10 cellular contexts compared by ENCODE assay signal in genomic region chr6:163983601-163984445, GRCh38.
DNase-seq lines count a peak whose midpoint lies in the region; ATAC-seq and TF ChIP-seq lines count a peak whose summit lies in the region.
"Had no signal": no experiment of that assay in that cellular context is flagged by ENCODE, and none has a peak within 500 bp of the region (broad histone marks: within the 10 kb centered on the region; RNA-seq: fewer than 3 reads in every experiment).

No MANE protein-coding gene starts in this region.

- H3K9me3 Mint-ChIP-seq in brain (peaks cover 5 to 19% (median 9%) of the 10 kb centered on the region in 5 experiments), natural killer cell (no peaks in the 10 kb centered on the region)
- H3K9me3 Mint-ChIP-seq in activated CD4-positive, alpha-beta memory T cell treated with anti-CD3 and anti-CD28 coated beads for 36 hours = peaks cover 2% of the 10 kb centered on the region

- DNase-seq in natural killer cell (no peak), GOT3 (lab: John Stamatoyannopoulos, UW) (no peak)
- DNase-seq in activated CD4-positive, alpha-beta memory T cell treated with anti-CD3 and anti-CD28 coated beads for 36 hours = no peak
- DNase-seq in stimulated activated CD4-positive, alpha-beta T cell treated with anti-CD3 and anti-CD28 coated beads, Interleukin-2, amount 100 ng/mL, for 48 hours = no peak
- DNase-seq: kidney glomerular epithelial cell, NCI-H2081 had no signal

- peaks cover 3% of the 10 kb centered on the region for H3K27me3 Mint-ChIP-seq in brain
- peaks cover 0 to 8% of the 10 kb centered on the region in 2 donors for H3K27me3 Mint-ChIP-seq in natural killer cell (ENCODE audit: low read depth in 2 of 2)
- H3K27me3 Mint-ChIP-seq in activated CD4-positive, alpha-beta memory T cell treated with anti-CD3 and anti-CD28 coated beads for 36 hours = peaks cover 2% of the 10 kb centered on the region

- H3K27ac Mint-ChIP-seq in brain = peak overlapping the region; percentile 73 to 98 (median 92)
- peak overlapping the region in 1 of 2 donors; percentile 48 for H3K27ac Mint-ChIP-seq in natural killer cell
- no peak overlapping the region for H3K27ac Mint-ChIP-seq in activated CD4-positive, alpha-beta memory T cell treated with anti-CD3 and anti-CD28 coated beads for 36 hours

- H3K4me3 Mint-ChIP-seq in brain (peak overlapping the region; percentile 27 to 83 (median 64)), natural killer cell (peak overlapping the region; percentile 65)
- no peak overlapping the region for H3K4me3 Mint-ChIP-seq in activated CD4-positive, alpha-beta memory T cell treated with anti-CD3 and anti-CD28 coated beads for 36 hours

- TF ChIP-seq CTCF in brain (conservative IDR thresholded peaks at IDR 0.05) (no peak), natural killer cell (IDR thresholded peaks at IDR 0.05) (no peak)

- POLR2A ChIA-PET in activated CD4-positive, alpha-beta memory T cell treated with anti-CD3 and anti-CD28 coated beads for 36 hours (lab: Charles Lee) = no interaction called here

- CTCF ChIA-PET in activated CD4-positive, alpha-beta memory T cell treated with anti-CD3 and anti-CD28 coated beads for 36 hours (lab: Charles Lee) = no interaction called here

- H3K4me1 Mint-ChIP-seq in brain (peaks cover 54% of the 10 kb centered on the region), natural killer cell (peaks cover 23 to 28% of the 10 kb centered on the region in 2 donors)
- peaks cover 6% of the 10 kb centered on the region for H3K4me1 Mint-ChIP-seq in activated CD4-positive, alpha-beta memory T cell treated with anti-CD3 and anti-CD28 coated beads for 36 hours (ENCODE audit: low read depth)

- intact Hi-C loops in natural killer cell (cut with micrococcal nuclease) = loop anchor here (10.0 kb wide), 1 partner anchor 121 kb away; no protein-coding TSS in a partner anchor
- intact Hi-C loops in activated CD4-positive, alpha-beta memory T cell treated with anti-CD3 and anti-CD28 coated beads for 36 hours (cut with micrococcal nuclease) = no loop called here

- H3K36me3 Mint-ChIP-seq in brain (peaks cover 8% of the 10 kb centered on the region), natural killer cell (no peaks in the 10 kb centered on the region)
- no peaks in the 10 kb centered on the region for H3K36me3 Mint-ChIP-seq in activated CD4-positive, alpha-beta memory T cell treated with anti-CD3 and anti-CD28 coated beads for 36 hours

- ATAC-seq in GM18519 (IDR thresholded peaks at IDR 0.05; ENCODE audit: low FRiP score, unreplicated experiment) (peak; percentile 12), HG02870 (IDR thresholded peaks at IDR 0.05; ENCODE audit: unreplicated experiment) (peak; percentile 44), natural killer cell (peak; percentile 45 to 52 (median 46)), HG03280 (IDR thresholded peaks at IDR 0.05; ENCODE audit: unreplicated experiment) (no peak)
